2 cellular contexts compared by ENCODE assay signal in the genomic region with DNA sequence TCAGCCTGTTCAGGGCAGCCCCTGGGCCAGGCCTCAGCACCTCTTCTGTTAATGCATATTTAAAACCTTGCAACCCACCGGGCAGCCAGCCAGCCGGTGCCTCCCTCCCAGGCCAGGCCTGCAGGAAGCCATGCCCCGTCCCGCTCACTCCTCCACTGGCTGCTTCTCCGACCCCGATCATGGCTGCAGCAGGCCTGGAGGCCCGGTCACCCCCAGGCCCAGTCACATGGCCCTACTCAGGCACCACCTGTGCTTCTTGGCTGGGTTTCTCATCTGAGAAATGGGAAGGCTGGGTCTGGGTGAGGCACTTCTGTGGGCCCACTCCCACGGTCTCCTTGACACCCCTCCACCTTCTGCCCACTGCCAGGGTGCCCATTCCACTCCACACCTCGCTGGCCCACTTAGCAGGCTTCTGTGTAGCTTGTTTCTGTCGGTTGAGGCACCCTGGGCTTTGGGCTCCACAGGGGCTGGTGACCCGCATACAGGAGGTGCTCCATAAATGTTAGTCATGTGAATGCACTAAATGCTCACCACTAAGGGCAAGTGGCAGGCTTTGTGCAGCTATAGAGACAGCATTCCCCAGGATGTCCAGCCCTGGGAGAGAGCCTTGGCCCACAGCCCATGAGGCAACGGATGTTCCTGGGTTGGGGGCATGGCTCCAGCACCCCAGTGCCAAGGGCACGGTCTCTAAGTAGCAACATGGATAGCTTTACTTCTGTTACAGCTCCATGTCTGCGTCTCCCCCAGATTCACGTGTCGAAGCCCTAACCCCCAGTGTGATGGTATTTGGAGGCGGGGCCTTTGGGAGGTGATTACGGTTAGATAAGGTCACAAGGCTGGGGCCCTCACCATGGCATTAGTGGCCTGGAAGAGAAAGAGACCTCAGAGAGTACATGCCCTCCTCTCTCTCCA.
TF ChIP-seq lines count a peak whose summit lies in the region.

No MANE protein-coding gene starts in this region.

TF ChIP-seq in SK-N-SH, 30 proteins besides CTCF, POLR2A, EP300 and RAD21 (continued from another document):
- TF ChIP-seq, protein P1, sequence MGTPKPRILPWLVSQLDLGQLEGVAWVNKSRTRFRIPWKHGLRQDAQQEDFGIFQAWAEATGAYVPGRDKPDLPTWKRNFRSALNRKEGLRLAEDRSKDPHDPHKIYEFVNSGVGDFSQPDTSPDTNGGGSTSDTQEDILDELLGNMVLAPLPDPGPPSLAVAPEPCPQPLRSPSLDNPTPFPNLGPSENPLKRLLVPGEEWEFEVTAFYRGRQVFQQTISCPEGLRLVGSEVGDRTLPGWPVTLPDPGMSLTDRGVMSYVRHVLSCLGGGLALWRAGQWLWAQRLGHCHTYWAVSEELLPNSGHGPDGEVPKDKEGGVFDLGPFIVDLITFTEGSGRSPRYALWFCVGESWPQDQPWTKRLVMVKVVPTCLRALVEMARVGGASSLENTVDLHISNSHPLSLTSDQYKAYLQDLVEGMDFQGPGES (IDR thresholded peaks at IDR 0.05; ENCODE audit: low read depth, low read length): no peak
- TF ChIP-seq MXI1 (IDR thresholded peaks at IDR 0.05; ENCODE audit: low read depth, low read length): no peak
- TF ChIP-seq SIN3A (IDR thresholded peaks at IDR 0.05; ENCODE audit: borderline replicate concordance, low read depth, low read length): no peak
- TF ChIP-seq, protein P2, sequence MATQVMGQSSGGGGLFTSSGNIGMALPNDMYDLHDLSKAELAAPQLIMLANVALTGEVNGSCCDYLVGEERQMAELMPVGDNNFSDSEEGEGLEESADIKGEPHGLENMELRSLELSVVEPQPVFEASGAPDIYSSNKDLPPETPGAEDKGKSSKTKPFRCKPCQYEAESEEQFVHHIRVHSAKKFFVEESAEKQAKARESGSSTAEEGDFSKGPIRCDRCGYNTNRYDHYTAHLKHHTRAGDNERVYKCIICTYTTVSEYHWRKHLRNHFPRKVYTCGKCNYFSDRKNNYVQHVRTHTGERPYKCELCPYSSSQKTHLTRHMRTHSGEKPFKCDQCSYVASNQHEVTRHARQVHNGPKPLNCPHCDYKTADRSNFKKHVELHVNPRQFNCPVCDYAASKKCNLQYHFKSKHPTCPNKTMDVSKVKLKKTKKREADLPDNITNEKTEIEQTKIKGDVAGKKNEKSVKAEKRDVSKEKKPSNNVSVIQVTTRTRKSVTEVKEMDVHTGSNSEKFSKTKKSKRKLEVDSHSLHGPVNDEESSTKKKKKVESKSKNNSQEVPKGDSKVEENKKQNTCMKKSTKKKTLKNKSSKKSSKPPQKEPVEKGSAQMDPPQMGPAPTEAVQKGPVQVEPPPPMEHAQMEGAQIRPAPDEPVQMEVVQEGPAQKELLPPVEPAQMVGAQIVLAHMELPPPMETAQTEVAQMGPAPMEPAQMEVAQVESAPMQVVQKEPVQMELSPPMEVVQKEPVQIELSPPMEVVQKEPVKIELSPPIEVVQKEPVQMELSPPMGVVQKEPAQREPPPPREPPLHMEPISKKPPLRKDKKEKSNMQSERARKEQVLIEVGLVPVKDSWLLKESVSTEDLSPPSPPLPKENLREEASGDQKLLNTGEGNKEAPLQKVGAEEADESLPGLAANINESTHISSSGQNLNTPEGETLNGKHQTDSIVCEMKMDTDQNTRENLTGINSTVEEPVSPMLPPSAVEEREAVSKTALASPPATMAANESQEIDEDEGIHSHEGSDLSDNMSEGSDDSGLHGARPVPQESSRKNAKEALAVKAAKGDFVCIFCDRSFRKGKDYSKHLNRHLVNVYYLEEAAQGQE (IDR thresholded peaks at IDR 0.05; ENCODE audit: low read depth, low read length): no peak
- TF ChIP-seq GABPA (IDR thresholded peaks at IDR 0.05; ENCODE audit: low read depth): no peak
- TF ChIP-seq, protein P3, sequence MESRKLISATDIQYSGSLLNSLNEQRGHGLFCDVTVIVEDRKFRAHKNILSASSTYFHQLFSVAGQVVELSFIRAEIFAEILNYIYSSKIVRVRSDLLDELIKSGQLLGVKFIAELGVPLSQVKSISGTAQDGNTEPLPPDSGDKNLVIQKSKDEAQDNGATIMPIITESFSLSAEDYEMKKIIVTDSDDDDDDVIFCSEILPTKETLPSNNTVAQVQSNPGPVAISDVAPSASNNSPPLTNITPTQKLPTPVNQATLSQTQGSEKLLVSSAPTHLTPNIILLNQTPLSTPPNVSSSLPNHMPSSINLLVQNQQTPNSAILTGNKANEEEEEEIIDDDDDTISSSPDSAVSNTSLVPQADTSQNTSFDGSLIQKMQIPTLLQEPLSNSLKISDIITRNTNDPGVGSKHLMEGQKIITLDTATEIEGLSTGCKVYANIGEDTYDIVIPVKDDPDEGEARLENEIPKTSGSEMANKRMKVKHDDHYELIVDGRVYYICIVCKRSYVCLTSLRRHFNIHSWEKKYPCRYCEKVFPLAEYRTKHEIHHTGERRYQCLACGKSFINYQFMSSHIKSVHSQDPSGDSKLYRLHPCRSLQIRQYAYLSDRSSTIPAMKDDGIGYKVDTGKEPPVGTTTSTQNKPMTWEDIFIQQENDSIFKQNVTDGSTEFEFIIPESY (IDR thresholded peaks at IDR 0.05; ENCODE audit: borderline replicate concordance, low read depth): no peak

TF ChIP-seq in SK-N-SH treated with all-trans-retinoic acid at 6 μM for 48 hours, 23 proteins besides CTCF, POLR2A, EP300 and RAD21 (continued from another document):
- TF ChIP-seq, protein P4, sequence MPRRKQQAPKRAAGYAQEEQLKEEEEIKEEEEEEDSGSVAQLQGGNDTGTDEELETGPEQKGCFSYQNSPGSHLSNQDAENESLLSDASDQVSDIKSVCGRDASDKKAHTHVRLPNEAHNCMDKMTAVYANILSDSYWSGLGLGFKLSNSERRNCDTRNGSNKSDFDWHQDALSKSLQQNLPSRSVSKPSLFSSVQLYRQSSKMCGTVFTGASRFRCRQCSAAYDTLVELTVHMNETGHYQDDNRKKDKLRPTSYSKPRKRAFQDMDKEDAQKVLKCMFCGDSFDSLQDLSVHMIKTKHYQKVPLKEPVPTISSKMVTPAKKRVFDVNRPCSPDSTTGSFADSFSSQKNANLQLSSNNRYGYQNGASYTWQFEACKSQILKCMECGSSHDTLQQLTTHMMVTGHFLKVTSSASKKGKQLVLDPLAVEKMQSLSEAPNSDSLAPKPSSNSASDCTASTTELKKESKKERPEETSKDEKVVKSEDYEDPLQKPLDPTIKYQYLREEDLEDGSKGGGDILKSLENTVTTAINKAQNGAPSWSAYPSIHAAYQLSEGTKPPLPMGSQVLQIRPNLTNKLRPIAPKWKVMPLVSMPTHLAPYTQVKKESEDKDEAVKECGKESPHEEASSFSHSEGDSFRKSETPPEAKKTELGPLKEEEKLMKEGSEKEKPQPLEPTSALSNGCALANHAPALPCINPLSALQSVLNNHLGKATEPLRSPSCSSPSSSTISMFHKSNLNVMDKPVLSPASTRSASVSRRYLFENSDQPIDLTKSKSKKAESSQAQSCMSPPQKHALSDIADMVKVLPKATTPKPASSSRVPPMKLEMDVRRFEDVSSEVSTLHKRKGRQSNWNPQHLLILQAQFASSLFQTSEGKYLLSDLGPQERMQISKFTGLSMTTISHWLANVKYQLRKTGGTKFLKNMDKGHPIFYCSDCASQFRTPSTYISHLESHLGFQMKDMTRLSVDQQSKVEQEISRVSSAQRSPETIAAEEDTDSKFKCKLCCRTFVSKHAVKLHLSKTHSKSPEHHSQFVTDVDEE (CRISPR knock-in tag; IDR thresholded peaks at IDR 0.05): no peak
- TF ChIP-seq ZC3H10 (CRISPR knock-in tag; IDR thresholded peaks at IDR 0.05): no peak
- TF ChIP-seq, protein P5, sequence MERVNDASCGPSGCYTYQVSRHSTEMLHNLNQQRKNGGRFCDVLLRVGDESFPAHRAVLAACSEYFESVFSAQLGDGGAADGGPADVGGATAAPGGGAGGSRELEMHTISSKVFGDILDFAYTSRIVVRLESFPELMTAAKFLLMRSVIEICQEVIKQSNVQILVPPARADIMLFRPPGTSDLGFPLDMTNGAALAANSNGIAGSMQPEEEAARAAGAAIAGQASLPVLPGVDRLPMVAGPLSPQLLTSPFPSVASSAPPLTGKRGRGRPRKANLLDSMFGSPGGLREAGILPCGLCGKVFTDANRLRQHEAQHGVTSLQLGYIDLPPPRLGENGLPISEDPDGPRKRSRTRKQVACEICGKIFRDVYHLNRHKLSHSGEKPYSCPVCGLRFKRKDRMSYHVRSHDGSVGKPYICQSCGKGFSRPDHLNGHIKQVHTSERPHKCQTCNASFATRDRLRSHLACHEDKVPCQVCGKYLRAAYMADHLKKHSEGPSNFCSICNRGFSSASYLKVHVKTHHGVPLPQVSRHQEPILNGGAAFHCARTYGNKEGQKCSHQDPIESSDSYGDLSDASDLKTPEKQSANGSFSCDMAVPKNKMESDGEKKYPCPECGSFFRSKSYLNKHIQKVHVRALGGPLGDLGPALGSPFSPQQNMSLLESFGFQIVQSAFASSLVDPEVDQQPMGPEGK (CRISPR knock-in tag; IDR thresholded peaks at IDR 0.05; ENCODE audit: borderline replicate concordance): no peak
- no peak for TF ChIP-seq PPARA (CRISPR knock-in tag; IDR thresholded peaks at IDR 0.05; ENCODE audit: borderline replicate concordance)
- TF ChIP-seq, protein P6, sequence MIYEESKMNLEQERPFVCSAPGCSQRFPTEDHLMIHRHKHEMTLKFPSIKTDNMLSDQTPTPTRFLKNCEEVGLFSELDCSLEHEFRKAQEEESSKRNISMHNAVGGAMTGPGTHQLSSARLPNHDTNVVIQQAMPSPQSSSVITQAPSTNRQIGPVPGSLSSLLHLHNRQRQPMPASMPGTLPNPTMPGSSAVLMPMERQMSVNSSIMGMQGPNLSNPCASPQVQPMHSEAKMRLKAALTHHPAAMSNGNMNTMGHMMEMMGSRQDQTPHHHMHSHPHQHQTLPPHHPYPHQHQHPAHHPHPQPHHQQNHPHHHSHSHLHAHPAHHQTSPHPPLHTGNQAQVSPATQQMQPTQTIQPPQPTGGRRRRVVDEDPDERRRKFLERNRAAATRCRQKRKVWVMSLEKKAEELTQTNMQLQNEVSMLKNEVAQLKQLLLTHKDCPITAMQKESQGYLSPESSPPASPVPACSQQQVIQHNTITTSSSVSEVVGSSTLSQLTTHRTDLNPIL (CRISPR knock-in tag; IDR thresholded peaks at IDR 0.05; ENCODE audit: low read depth): no peak
- no peak for TF ChIP-seq ZFP3 (CRISPR knock-in tag; IDR thresholded peaks at IDR 0.05)
- TF ChIP-seq RARB (CRISPR knock-in tag; IDR thresholded peaks at IDR 0.05): no peak
- no peak for TF ChIP-seq OSR1 (CRISPR knock-in tag; IDR thresholded peaks at IDR 0.05)
- no peak for TF ChIP-seq ISL1 (CRISPR knock-in tag; IDR thresholded peaks at IDR 0.05)
- no peak for TF ChIP-seq ZNF70 (CRISPR knock-in tag; IDR thresholded peaks at IDR 0.05)
- no peak for TF ChIP-seq ESRRG (CRISPR knock-in tag; IDR thresholded peaks at IDR 0.05)
- TF ChIP-seq SNAI2 (CRISPR knock-in tag; IDR thresholded peaks at IDR 0.05): no peak
- TF ChIP-seq, protein P7, sequence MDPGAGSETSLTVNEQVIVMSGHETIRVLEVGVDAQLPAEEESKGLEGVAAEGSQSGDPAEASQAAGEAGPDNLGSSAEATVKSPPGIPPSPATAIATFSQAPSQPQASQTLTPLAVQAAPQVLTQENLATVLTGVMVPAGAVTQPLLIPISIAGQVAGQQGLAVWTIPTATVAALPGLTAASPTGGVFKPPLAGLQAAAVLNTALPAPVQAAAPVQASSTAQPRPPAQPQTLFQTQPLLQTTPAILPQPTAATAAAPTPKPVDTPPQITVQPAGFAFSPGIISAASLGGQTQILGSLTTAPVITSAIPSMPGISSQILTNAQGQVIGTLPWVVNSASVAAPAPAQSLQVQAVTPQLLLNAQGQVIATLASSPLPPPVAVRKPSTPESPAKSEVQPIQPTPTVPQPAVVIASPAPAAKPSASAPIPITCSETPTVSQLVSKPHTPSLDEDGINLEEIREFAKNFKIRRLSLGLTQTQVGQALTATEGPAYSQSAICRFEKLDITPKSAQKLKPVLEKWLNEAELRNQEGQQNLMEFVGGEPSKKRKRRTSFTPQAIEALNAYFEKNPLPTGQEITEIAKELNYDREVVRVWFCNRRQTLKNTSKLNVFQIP (CRISPR knock-in tag; IDR thresholded peaks at IDR 0.05; ENCODE audit: borderline replicate concordance, low read depth): no peak
- no peak for TF ChIP-seq ZNF565 (CRISPR knock-in tag; conservative IDR thresholded peaks at IDR 0.05; ENCODE audit: low read depth)
- no peak for TF ChIP-seq TOX (CRISPR knock-in tag; IDR thresholded peaks at IDR 0.05; ENCODE audit: borderline replicate concordance)
- TF ChIP-seq, protein P8, sequence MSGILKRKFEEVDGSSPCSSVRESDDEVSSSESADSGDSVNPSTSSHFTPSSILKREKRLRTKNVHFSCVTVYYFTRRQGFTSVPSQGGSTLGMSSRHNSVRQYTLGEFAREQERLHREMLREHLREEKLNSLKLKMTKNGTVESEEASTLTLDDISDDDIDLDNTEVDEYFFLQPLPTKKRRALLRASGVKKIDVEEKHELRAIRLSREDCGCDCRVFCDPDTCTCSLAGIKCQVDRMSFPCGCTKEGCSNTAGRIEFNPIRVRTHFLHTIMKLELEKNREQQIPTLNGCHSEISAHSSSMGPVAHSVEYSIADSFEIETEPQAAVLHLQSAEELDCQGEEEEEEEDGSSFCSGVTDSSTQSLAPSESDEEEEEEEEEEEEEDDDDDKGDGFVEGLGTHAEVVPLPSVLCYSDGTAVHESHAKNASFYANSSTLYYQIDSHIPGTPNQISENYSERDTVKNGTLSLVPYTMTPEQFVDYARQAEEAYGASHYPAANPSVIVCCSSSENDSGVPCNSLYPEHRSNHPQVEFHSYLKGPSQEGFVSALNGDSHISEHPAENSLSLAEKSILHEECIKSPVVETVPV (CRISPR knock-in tag; IDR thresholded peaks at IDR 0.05): no peak
